Comparison of ENCODE assay signal across 8 cellular contexts in genomic region chr3:159988617-159989251, GRCh38. TPM values are rescaled to one million over a fixed set of nuclear protein-coding genes. Genes with fewer than 3 reads are reported as not detected.
DNase-seq lines count a peak whose midpoint lies in the region; ATAC-seq and TF ChIP-seq lines count a peak whose summit lies in the region.

Gene IL12A, plus strand, starts transcription at chr3:159988835.

- peak within 1 kb of the TSS; percentile 83 for H3K4me3 ChIP-seq in hepatocyte

- peak; percentile 92 for DNase-seq in GM03348 (ENCODE audit: low spot score)
- peak; percentile 53 for DNase-seq in KG1 (lab: John Stamatoyannopoulos, UW)
- peak; percentile 60 for DNase-seq in T follicular helper cell (ENCODE audit: low read depth)
- DNase-seq in amygdala (lab: John Stamatoyannopoulos, UW): peak in 52 of 56 donors; percentile 8 to 86 (median 50)
- DNase-seq in hepatocyte (ENCODE audit: low spot score): peak; percentile 90
- DNase-seq in sciatic nerve (ENCODE audit: low spot score): peak; percentile 89
- DNase-seq in kidney glomerular epithelial cell (lab: John Stamatoyannopoulos, UW): no peak

- H3K9me3 ChIP-seq in hepatocyte (ENCODE audit: low read depth): no peaks in the 10 kb centered on the region

- H3K27ac ChIP-seq in hepatocyte: peak within 1 kb of the TSS; percentile 40

- H4K20me1 ChIP-seq in hepatocyte (ENCODE audit: insufficient read depth, poor library complexity, severe bottlenecking): no peaks in the 10 kb centered on the region

- intact Hi-C loops in sciatic nerve (cut with DNase I): loop anchor here (10.0 kb wide), 1 partner anchor 94 kb away; no protein-coding TSS in a partner anchor

- TF ChIP-seq CTCF in hepatocyte (IDR thresholded peaks at IDR 0.05; ENCODE audit: poor library complexity): peak; percentile 98

- no peaks in the 10 kb centered on the region for H3K79me2 ChIP-seq in hepatocyte

- H3K9me2 ChIP-seq in hepatocyte (replicated peaks; ENCODE audit: insufficient read depth): no peaks in the 10 kb centered on the region

- peak within 1 kb of the TSS; percentile 96 for H2AFZ ChIP-seq in hepatocyte

- ATAC-seq in GM21786 (IDR thresholded peaks at IDR 0.05; ENCODE audit: unreplicated experiment): peak; percentile 93
- ATAC-seq in sciatic nerve: peak; percentile 90

- H3K27me3 ChIP-seq in hepatocyte: peaks cover 4% of the 10 kb centered on the region

- no peaks in the 10 kb centered on the region for H3K36me3 ChIP-seq in hepatocyte (replicated peaks; ENCODE audit: insufficient read depth, low read depth)

- peak within 1 kb of the TSS; percentile 99 for H3K4me2 ChIP-seq in hepatocyte

- WGBS in hepatocyte (ENCODE audit: low lambda C conversion rate, missing lambda C conversion rate): 3% methylated on average over 36 of the region's 54 CpGs

- H3K4me1 ChIP-seq in hepatocyte (ENCODE audit: insufficient read depth): peaks cover 3% of the 10 kb centered on the region

RNA-seq across cellular contexts. Expression of gene IL12A, which starts in this region (rescaled TPM):
- total RNA-seq in hepatocyte (0.88 and 1.0 TPM in 2 replicates), sciatic nerve (0.53 TPM)
- polyA plus RNA-seq in hepatocyte: 0.69 and 0.86 TPM in 2 replicates

Comparison
In these comparisons a context has a peak if more than half of its experiments do, and no peak if none do; other contexts are left out.
1. Peak in DNase-seq and ATAC-seq in sciatic nerve; RNA of the gene not detected or under 1 TPM.